Comparison of ENCODE assay signal across 8 cellular contexts in the genomic region with DNA sequence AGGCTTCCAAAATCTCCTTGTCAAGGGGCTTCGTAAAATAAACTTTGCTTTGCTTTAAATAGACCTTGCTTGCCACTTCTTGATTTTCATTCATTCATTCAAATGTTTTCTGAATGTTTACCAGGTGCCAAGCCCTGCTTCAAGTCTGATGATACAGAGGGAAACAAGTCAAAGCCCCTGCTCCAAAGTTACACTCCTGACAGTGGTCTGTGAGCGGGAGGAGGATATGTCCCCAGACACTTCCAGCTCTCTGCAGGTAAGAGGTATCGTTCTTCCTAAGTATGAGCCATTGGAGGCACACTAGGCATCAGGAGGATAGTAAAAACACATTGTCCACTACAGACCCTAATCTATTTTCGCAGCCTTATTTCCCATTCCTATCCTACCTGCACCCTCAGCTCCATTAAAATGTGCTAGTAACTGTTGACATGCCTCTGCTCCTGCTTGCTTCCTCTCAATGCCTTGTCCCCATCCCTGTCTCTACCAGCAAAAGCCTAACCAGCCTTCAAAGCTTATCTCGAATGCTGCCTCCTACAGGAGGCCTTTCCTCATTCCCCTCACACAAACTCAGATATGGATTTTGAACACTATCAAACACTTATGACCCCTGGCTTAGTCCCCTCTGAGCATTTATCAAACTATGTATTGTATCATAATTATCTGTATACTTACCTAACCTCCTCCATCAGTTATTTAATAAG. TPM values are rescaled to one million over a fixed set of nuclear protein-coding genes. Genes with fewer than 3 reads are reported as not detected.
DNase-seq lines count a peak whose midpoint lies in the region; FAIRE-seq and TF ChIP-seq lines count a peak whose summit lies in the region.

No MANE protein-coding gene starts in this region.

- DNase-seq in NCI-H526 (lab: John Stamatoyannopoulos, UW) = peak; percentile 29 to 57
- no peak for DNase-seq in NCI-H526 treated with DMSO at 0.1 percent for 48 hours (lab: John Stamatoyannopoulos, UW)
- peak; percentile 62 to 64 for DNase-seq in Kasumi-1 (lab: John Stamatoyannopoulos, UW)
- no peak for DNase-seq in H1 (ENCODE audit: low read depth in 1 of 2, low spot score in 2 of 2)
- DNase-seq in DMS114 treated with DMSO at 0.1 percent for 48 hours (lab: John Stamatoyannopoulos, UW; ENCODE audit: unreplicated experiment) = no peak
- no peak for DNase-seq in activated CD4-positive, alpha-beta T cell treated with anti-CD3 and anti-CD28 coated beads for 4 hours
- DNase-seq in RWPE1 (ENCODE audit: low spot score) = no peak

- no peak overlapping the region for H3K4me3 ChIP-seq in H1 (ENCODE audit: extremely low read depth in 1 of 4, insufficient read depth in 2 of 4, low read depth in 3 of 4, low read length in 4 of 4)
- no peak overlapping the region for H3K4me3 ChIP-seq in skeletal muscle satellite cell (ENCODE audit: low read length)

- no peaks in the 10 kb centered on the region; the same call in 1 of the 2 replicates for H3K79me1 ChIP-seq in H1 (ENCODE audit: low read depth, low read length)

- no peak overlapping the region for H2BK15ac ChIP-seq in H1 (ENCODE audit: low read length)

- H2BK120ac ChIP-seq in H1 (replicated peaks; ENCODE audit: low read depth, low read length) = no peak overlapping the region

- WGBS in H1 (ENCODE audit: extremely low coverage in 1 of 2, insufficient coverage in 1 of 2, insufficient read length in 1 of 2, insufficient replicate concordance in 2 of 2, low coverage in 1 of 2, low lambda C conversion rate in 2 of 2, missing lambda C conversion rate in 1 of 2), 2 experiments = 88% methylated on average over 5 of the region's 5 CpGs; no CpG with 5 or more reads in 1 of the 2 experiments

- CTCF ChIA-PET in H1 (lab: Charles Lee; ENCODE audit: partially characterized antibody) (interaction anchor here (0.5 to 2.4 kb wide), 31 partner anchors 9 to 1597 kb away, joined by 3 to 9 read pairs (median 4); partner anchors contain the start of gene ELF1), RWPE1 (lab: Yijun Ruan, JAX) (interaction anchor here (0.5 to 1.7 kb wide), 7 partner anchors 8 to 278 kb away, joined by 3 to 5 read pairs (median 3); no protein-coding TSS in a partner anchor)

- H3K4me2 ChIP-seq in H1 (ENCODE audit: insufficient read depth in 1 of 2, low read depth in 2 of 2, low read length in 2 of 2) (no peak overlapping the region), skeletal muscle satellite cell (ENCODE audit: low read length) (peak overlapping the region; percentile 59)

- H3K36me3 ChIP-seq in H1 (ENCODE audit: control insufficient read depth in 2 of 4, insufficient read depth in 4 of 4, low read length in 3 of 4) (no peaks in the 10 kb centered on the region), skeletal muscle satellite cell (ENCODE audit: insufficient read depth, low read length) (peaks cover 5% of the 10 kb centered on the region)

- no peak overlapping the region for H2AFZ ChIP-seq in H1 (ENCODE audit: low read length)

- H4K8ac ChIP-seq in H1 (ENCODE audit: extremely low read depth, insufficient read depth, low read length) = no peak overlapping the region

- peak; percentile 19 for FAIRE-seq in H1 (lab: Jason Lieb, UNC)

- H3K79me2 ChIP-seq in H1 (ENCODE audit: control insufficient read depth in 1 of 2, insufficient read depth in 2 of 2, low read length in 2 of 2) = peaks cover 0 to 33% of the 10 kb centered on the region in 2 experiments; a peak in 2 of 4 replicates

- no peak overlapping the region for H2BK5ac ChIP-seq in H1 (ENCODE audit: low read depth, low read length)

- no peak overlapping the region for H4K91ac ChIP-seq in H1 (replicated peaks; ENCODE audit: insufficient read length, low read length)

- H3K18ac ChIP-seq in H1 (ENCODE audit: extremely low read depth, low read length) = no peak overlapping the region

- no peak overlapping the region for H3K56ac ChIP-seq in H1 (replicated peaks; ENCODE audit: insufficient read length, low read depth, low read length)

- H2BK20ac ChIP-seq in H1 (ENCODE audit: low read length) = no peak overlapping the region

- POLR2A ChIA-PET in H1 (lab: Charles Lee; ENCODE audit: partially characterized antibody) = interaction anchor here (0.8 to 1.7 kb wide), 4 partner anchors 52 to 266 kb away, joined by 3 to 4 read pairs (median 4); partner anchors contain the start of gene SLC25A15
- POLR2A ChIA-PET in RWPE1 (lab: Yijun Ruan, JAX; ENCODE audit: low non-redundant PET) = no interaction called here

- TF ChIP-seq RAD21 in H1 (IDR thresholded peaks at IDR 0.05 in 1 of 2, conservative IDR thresholded peaks at IDR 0.05 in 1 of 2; ENCODE audit: low read depth in 2 of 2, low read length in 2 of 2) = peak; percentile 22 to 26; a peak in 2 of 4 replicates

- no peak overlapping the region for H4K5ac ChIP-seq in H1 (ENCODE audit: insufficient read length, low read depth, low read length)

- no peak overlapping the region for H3K27ac ChIP-seq in H1 (ENCODE audit: low read depth, low read length)
- no peak overlapping the region for H3K27ac ChIP-seq in RWPE1

- H3K9me3 ChIP-seq in H1 (ENCODE audit: insufficient read depth in 2 of 2, low read depth in 1 of 2, low read length in 1 of 2) = no peaks in the 10 kb centered on the region
- H3K9me3 ChIP-seq in skeletal muscle satellite cell (replicated peaks; ENCODE audit: low read length) = no peaks in the 10 kb centered on the region

- H3K9ac ChIP-seq in H1 (replicated peaks in 1 of 4; ENCODE audit: extremely low read depth in 1 of 4, low read depth in 3 of 4, low read length in 3 of 4) (no peak overlapping the region; a peak in 1 of 7 replicates), skeletal muscle satellite cell (ENCODE audit: low read depth, low read length) (no peak overlapping the region)

- peaks cover 3% of the 10 kb centered on the region; the same call in 1 of the 2 replicates for H3K23me2 ChIP-seq in H1 (ENCODE audit: low read depth, low read length)

- peak in 2 of 3 experiments; percentile 29 to 68; a peak in 2 of 4 replicates for TF ChIP-seq CTCF in H1 (IDR thresholded peaks at IDR 0.05; ENCODE audit: control extremely low read depth in 1 of 3, insufficient read depth in 1 of 3, low read depth in 1 of 3, low read length in 3 of 3)
- TF ChIP-seq CTCF in RWPE1 (conservative IDR thresholded peaks at IDR 0.05; ENCODE audit: low read depth) = no peak

- no peak for TF ChIP-seq EP300 in H1 (IDR thresholded peaks at IDR 0.05; ENCODE audit: borderline replicate concordance in 1 of 2, low read depth in 2 of 2, low read length in 2 of 2)

- H3K4me1 ChIP-seq in H1 (replicated peaks in 1 of 4; ENCODE audit: control insufficient read depth in 3 of 4, insufficient read depth in 4 of 4, low read length in 3 of 4) (peaks cover 0 to 3% (median 2%) of the 10 kb centered on the region in 4 experiments; a peak in 2 of 7 replicates), skeletal muscle satellite cell (ENCODE audit: control insufficient read depth, insufficient read depth, low read length) (peaks cover 35% of the 10 kb centered on the region)

- H3K27me3 ChIP-seq in H1 (replicated peaks in 1 of 4; ENCODE audit: control insufficient read depth in 3 of 4, extremely low read depth in 1 of 4, insufficient read depth in 3 of 4, low read length in 3 of 4) (no peaks in the 10 kb centered on the region), skeletal muscle satellite cell (ENCODE audit: control insufficient read depth, insufficient read depth, low read length) (no peaks in the 10 kb centered on the region)

- H2AK5ac ChIP-seq in H1 (ENCODE audit: low read depth, low read length) = no peak overlapping the region

- peaks cover 0 to 3% of the 10 kb centered on the region in 2 experiments for H4K20me1 ChIP-seq in H1 (replicated peaks in 1 of 2; ENCODE audit: control insufficient read depth in 1 of 2, insufficient read depth in 2 of 2, low read length in 2 of 2)

- H3K23ac ChIP-seq in H1 (ENCODE audit: insufficient read length) = no peak overlapping the region

- H3K4ac ChIP-seq in H1 (replicated peaks; ENCODE audit: insufficient read length, low read depth, low read length) = no peak overlapping the region

- H3K14ac ChIP-seq in H1 (ENCODE audit: insufficient read length) = no peak overlapping the region

- no peak overlapping the region for H2BK12ac ChIP-seq in H1 (ENCODE audit: low read depth, low read length)

- TF ChIP-seq POLR2A in H1 (IDR thresholded peaks at IDR 0.05; ENCODE audit: control extremely low read depth in 1 of 2, low read depth in 2 of 2, low read length in 2 of 2) = no peak

TF ChIP-seq in H1, 55 proteins besides CTCF, POLR2A, EP300 and RAD21 (continues in another document):
- TF ChIP-seq CEBPB (IDR thresholded peaks at IDR 0.05; ENCODE audit: low read depth, low read length) (no peak), JUND (IDR thresholded peaks at IDR 0.05; ENCODE audit: low read length) (no peak), RFX5 (IDR thresholded peaks at IDR 0.05; ENCODE audit: borderline replicate concordance, low read depth, low read length) (no peak), KDM4A (IDR thresholded peaks at IDR 0.05; ENCODE audit: low read depth, low read length, severe bottlenecking) (no peak), BACH1 (IDR thresholded peaks at IDR 0.05; ENCODE audit: low read length) (no peak), CBX5 (IDR thresholded peaks at IDR 0.05; ENCODE audit: low read depth, low read length) (no peak), POU5F1 (IDR thresholded peaks at IDR 0.05; ENCODE audit: low read depth, low read length) (no peak), NANOG (IDR thresholded peaks at IDR 0.05; ENCODE audit: insufficient read depth, low read depth, low read length, poor library complexity, severe bottlenecking) (no peak)

RNA-seq across cellular contexts. Expression of gene WBP4, which starts 6.2 kb away (rescaled TPM):
- total RNA-seq in H1 (2021; fragmentation: NEBNext Ultra II Directional; extraction: Animal tissue kit (Norgen Biotek cat#: 25700)) = 10.0 and 10.5 TPM in 2 replicates
- 1.7 and 3.0 TPM in 2 replicates for polyA plus RNA-seq in H1 (2011; rRNA removed)
- polyA plus RNA-seq in H1 (2011; cell fraction: cytosol; rRNA removed) = 7.1 TPM
- 1.3 TPM for polyA plus RNA-seq in H1 (2011; cell fraction: nucleus; rRNA removed)
- polyA plus RNA-seq in H1 (2012, experiment 1 of 2) = 7.7 to 12.1 TPM (median 8.1 TPM) in 4 replicates
- 1.6 TPM for polyA plus RNA-seq in H1 (2012, experiment 2 of 2)
- 16.6 TPM for polyA plus RNA-seq in H1 (2013, experiment 1 of 2)
- 16.2 TPM for polyA plus RNA-seq in H1 (2013, experiment 2 of 2)
- polyA minus RNA-seq in H1 (2011; rRNA and poly(A)+ RNA removed) = 1.4 and 1.5 TPM in 2 replicates
- polyA minus RNA-seq in H1 (2011; cell fraction: cytosol; rRNA and poly(A)+ RNA removed) = 3.6 TPM
- polyA minus RNA-seq in H1 (2011; cell fraction: nucleus; rRNA and poly(A)+ RNA removed) = 3.6 TPM
- 3.5 and 5.1 TPM in 2 replicates for total RNA-seq in skeletal muscle satellite cell (2012; rRNA removed)

RNA-seq across cellular contexts. Expression of gene ELF1, which starts 36.0 kb away (rescaled TPM):
- total RNA-seq in H1 (2021; fragmentation: NEBNext Ultra II Directional; extraction: Animal tissue kit (Norgen Biotek cat#: 25700)) = 18.2 and 20.6 TPM in 2 replicates
- polyA plus RNA-seq in H1 (2011; rRNA removed) = 5.3 and 5.6 TPM in 2 replicates
- polyA plus RNA-seq in H1 (2011; cell fraction: cytosol; rRNA removed) = 6.7 TPM
- 6.7 TPM for polyA plus RNA-seq in H1 (2011; cell fraction: nucleus; rRNA removed)
- polyA plus RNA-seq in H1 (2012, experiment 1 of 2) = 8.2 to 9.3 TPM (median 8.9 TPM) in 4 replicates
- polyA plus RNA-seq in H1 (2012, experiment 2 of 2) = 1.0 TPM
- polyA plus RNA-seq in H1 (2013, experiment 1 of 2) = 9.5 TPM
- polyA plus RNA-seq in H1 (2013, experiment 2 of 2) = 9.8 TPM
- polyA minus RNA-seq in H1 (2011; rRNA and poly(A)+ RNA removed) = 11.9 and 14.2 TPM in 2 replicates
- polyA minus RNA-seq in H1 (2011; cell fraction: cytosol; rRNA and poly(A)+ RNA removed) = 10.8 TPM
- 32.8 TPM for polyA minus RNA-seq in H1 (2011; cell fraction: nucleus; rRNA and poly(A)+ RNA removed)
- 27.4 and 30.1 TPM in 2 replicates for total RNA-seq in skeletal muscle satellite cell (2012; rRNA removed)

Comparison
In these comparisons a context has a peak if more than half of its experiments do, and no peak if none do; other contexts are left out.
1. DNase-seq: peak in NCI-H526 (2 of 2) and Kasumi-1 (2 of 2); none in NCI-H526 treated with DMSO at 0.1 percent for 48 hours (single experiment), H1 (0 of 2), DMS114 treated with DMSO at 0.1 percent for 48 hours (single experiment), activated CD4-positive, alpha-beta T cell treated with anti-CD3 and anti-CD28 coated beads for 4 hours (0 of 2) and RWPE1 (single experiment).